Comparison of ENCODE assay signal across 8 cellular contexts in the genomic region with DNA sequence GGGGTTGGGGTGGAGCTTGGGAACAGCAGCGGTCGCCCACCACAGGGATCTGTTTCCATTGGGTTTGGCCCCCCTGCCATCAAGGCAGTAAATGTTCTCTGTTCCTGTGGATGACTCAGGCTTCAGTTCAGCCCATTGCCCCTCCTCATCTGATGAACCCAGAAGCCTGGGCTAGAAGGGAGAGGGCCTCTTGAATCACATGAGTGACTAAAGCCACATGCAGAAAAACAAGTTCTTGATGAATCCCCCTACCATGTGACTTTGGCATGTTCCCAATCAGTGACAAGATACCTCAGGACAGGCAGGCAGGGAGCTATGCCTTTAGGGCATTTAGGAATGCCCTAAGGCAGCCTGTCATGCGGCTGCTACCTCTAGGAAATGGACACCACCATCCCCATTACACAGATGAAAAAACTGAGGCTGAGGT. TPM values are rescaled to one million over a fixed set of nuclear protein-coding genes. Genes with fewer than 3 reads are reported as not detected.
DNase-seq lines count a peak whose midpoint lies in the region; ATAC-seq and TF ChIP-seq lines count a peak whose summit lies in the region.

No MANE protein-coding gene starts in this region.

- peaks cover 9% of the 10 kb centered on the region; the same call in 1 of the 2 replicates for H3F3A ChIP-seq in PC-9 (ENCODE audit: insufficient read depth, low read depth)

- peak overlapping the region in 8 of 11 experiments; percentile 87 to 99 (median 94); a peak in 16 of 22 replicates for H3K4me2 ChIP-seq in BLaER1 treated with 17β-estradiol and CSF1 and Interleukin-3, amounts not matched to agents 10 nM and 100 nM
- 0 out of 2 replicates have a peak overlapping the region, but pooled peaks have one; percentile 12 for H3K4me2 ChIP-seq in PC-9
- H3K4me2 ChIP-seq in osteoblast (ENCODE audit: insufficient read depth, low read length): peak overlapping the region; percentile 90

- H3K27ac ChIP-seq in BLaER1 treated with 17β-estradiol and CSF1 and Interleukin-3, amounts not matched to agents 10 nM and 100 nM: peak overlapping the region in 5 of 11 experiments; percentile 29 to 84 (median 77); a peak in 8 of 22 replicates
- H3K27ac ChIP-seq in PC-9: no peak overlapping the region
- H3K27ac ChIP-seq in esophagus (ENCODE audit: low read depth in 2 of 2, low read length in 1 of 2): peak overlapping the region; percentile 26 to 47
- H3K27ac ChIP-seq in osteoblast (ENCODE audit: low read depth, low read length): peak overlapping the region; percentile 95

- ATAC-seq in HG03095 (IDR thresholded peaks at IDR 0.05; ENCODE audit: unreplicated experiment): no peak

- no peak for TF ChIP-seq CTCF in PC-9 (conservative IDR thresholded peaks at IDR 0.05)
- TF ChIP-seq CTCF in osteoblast (IDR thresholded peaks at IDR 0.05; ENCODE audit: extremely low read depth, low read depth, low read length): no peak

- intact Hi-C loops in PC-9 (cut with micrococcal nuclease; ENCODE audit: unreplicated experiment): loop anchor here (2.0 to 5.0 kb wide), 6 partner anchors 39 to 539 kb away; a partner anchor contains a TSS

- peak overlapping the region in 6 of 11 experiments; percentile 11 to 90 (median 85); a peak in 5 of 22 replicates for H3K9ac ChIP-seq in BLaER1 treated with 17β-estradiol and CSF1 and Interleukin-3, amounts not matched to agents 10 nM and 100 nM

- CTCF ChIA-PET in PC-9 (lab: Charles Lee): interaction anchor here (0.6 to 1.0 kb wide), 3 partner anchors 14 to 119 kb away, joined by 3 to 5 read pairs (median 3); no protein-coding TSS in a partner anchor

- H3K27me3 ChIP-seq in BLaER1 treated with 17β-estradiol and CSF1 and Interleukin-3, amounts not matched to agents 10 nM and 100 nM: no peaks in the 10 kb centered on the region
- H3K27me3 ChIP-seq in PC-9 (ENCODE audit: insufficient read depth, low read depth): no peaks in the 10 kb centered on the region
- no peaks in the 10 kb centered on the region for H3K27me3 ChIP-seq in esophagus (ENCODE audit: control insufficient read depth in 1 of 2, insufficient read depth in 2 of 2, low read length in 2 of 2)
- H3K27me3 ChIP-seq in osteoblast (ENCODE audit: insufficient read depth, low read length): no peaks in the 10 kb centered on the region

- no TSS peak for BruUV-seq in PC-9 (replicated peaks; lab: Mats Ljungman, UMichigan)

- 63 to 79% methylated on average over 3 of the region's 3 CpGs for WGBS in esophagus, 2 donors

- peak in 1 of 2 experiments; percentile 69 for DNase-seq in PC-9
- peak; percentile 90 for DNase-seq in osteoblast (ENCODE audit: insufficient read length, low spot score, missing footprints)
- DNase-seq in DMS153 treated with DMSO at 0.1 percent for 48 hours (lab: John Stamatoyannopoulos, UW; ENCODE audit: unreplicated experiment): no peak
- no peak for DNase-seq in HUDEP-2 (lab: John Stamatoyannopoulos, UW; ENCODE audit: unreplicated experiment in 76 of 76)
- no peak for DNase-seq in stimulated activated CD4-positive, alpha-beta T cell treated with anti-CD3 and anti-CD28 coated beads, Interleukin-12 subunit alpha, Interleukin-12 subunit beta, amount 100 ng/mL, for 4 hours

- H3K4me3 ChIP-seq in BLaER1 treated with 17β-estradiol and CSF1 and Interleukin-3, amounts not matched to agents 10 nM and 100 nM: peak overlapping the region in 4 of 10 experiments; percentile 87 to 92 (median 88); a peak in 6 of 20 replicates
- H3K4me3 ChIP-seq in PC-9 (no peak overlapping the region), esophagus (ENCODE audit: low read depth in 1 of 2, low read length in 2 of 2) (no peak overlapping the region), osteoblast (ENCODE audit: insufficient read depth, low read length) (peak overlapping the region; percentile 97)

- H3K36me3 ChIP-seq in BLaER1 treated with 17β-estradiol and CSF1 and Interleukin-3, amounts not matched to agents 10 nM and 100 nM: peaks cover 0 to 28% (median 0%) of the 10 kb centered on the region in 11 experiments; a peak in 7 of 22 replicates
- no peaks in the 10 kb centered on the region for H3K36me3 ChIP-seq in PC-9 (ENCODE audit: low read depth)
- no peaks in the 10 kb centered on the region for H3K36me3 ChIP-seq in esophagus (ENCODE audit: control insufficient read depth in 2 of 2, insufficient read depth in 2 of 2, low read length in 1 of 2)
- H3K36me3 ChIP-seq in osteoblast (ENCODE audit: insufficient read depth, low read length): no peaks in the 10 kb centered on the region

- H3K9me2 ChIP-seq in PC-9 (ENCODE audit: insufficient read depth): no peaks in the 10 kb centered on the region

- H3K9me3 ChIP-seq in BLaER1 treated with 17β-estradiol and CSF1 and Interleukin-3, amounts not matched to agents 10 nM and 100 nM (replicated peaks in 1 of 11): no peaks in the 10 kb centered on the region
- H3K9me3 ChIP-seq in PC-9 (ENCODE audit: insufficient read depth, low read depth) (no peaks in the 10 kb centered on the region), esophagus (ENCODE audit: control insufficient read depth in 2 of 2, insufficient read depth in 1 of 2, low read depth in 1 of 2, low read length in 1 of 2) (no peaks in the 10 kb centered on the region), osteoblast (ENCODE audit: low read depth, low read length) (no peaks in the 10 kb centered on the region)

- H3K79me2 ChIP-seq in PC-9 (ENCODE audit: low read depth) (no peaks in the 10 kb centered on the region), osteoblast (ENCODE audit: insufficient read depth, low read length) (peaks cover 62% of the 10 kb centered on the region)

- H4K20me1 ChIP-seq in BLaER1 treated with 17β-estradiol and CSF1 and Interleukin-3, amounts not matched to agents 10 nM and 100 nM: peaks cover 0 to 54% (median 35%) of the 10 kb centered on the region in 11 experiments; a peak in 19 of 22 replicates
- H4K20me1 ChIP-seq in PC-9 (ENCODE audit: insufficient read depth) (0 out of 2 replicates have a peak, but pooled peaks cover 4% of the 10 kb centered on the region), osteoblast (ENCODE audit: insufficient read depth, low read length) (peaks cover 53% of the 10 kb centered on the region)

- POLR2A ChIA-PET in PC-9 (lab: Charles Lee; ENCODE audit: unreplicated experiment): interaction anchor here (0.6 to 1.0 kb wide), 2 partner anchors 148 to 217 kb away, joined by 3 read pairs; no protein-coding TSS in a partner anchor

- peaks cover 18 to 85% (median 65%) of the 10 kb centered on the region in 10 experiments for H3K4me1 ChIP-seq in BLaER1 treated with 17β-estradiol and CSF1 and Interleukin-3, amounts not matched to agents 10 nM and 100 nM
- peaks cover 18% of the 10 kb centered on the region for H3K4me1 ChIP-seq in PC-9 (replicated peaks; ENCODE audit: insufficient read depth)
- H3K4me1 ChIP-seq in esophagus (ENCODE audit: control insufficient read depth in 2 of 2, insufficient read depth in 2 of 2, low read length in 1 of 2): peaks cover 2 to 8% of the 10 kb centered on the region in 2 donors
- H3K4me1 ChIP-seq in osteoblast (ENCODE audit: insufficient read depth, low read length): peaks cover 42% of the 10 kb centered on the region

- H2AFZ ChIP-seq in PC-9 (no peak overlapping the region), osteoblast (ENCODE audit: low read length) (no peak overlapping the region)

RNA-seq across cellular contexts. Expression of a gene that starts 2.5 kb away (rescaled TPM):
- total RNA-seq in PC-9 (2021): 26.1 and 29.3 TPM in 2 replicates
- polyA plus RNA-seq in esophagus: 1 to 10 TPM; 3.0 to 4.5 TPM
- total RNA-seq in osteoblast: 58.3 and 59.2 TPM in 2 replicates

Comparison
In these comparisons a context has a peak if more than half of its experiments do, and no peak if none do; other contexts are left out.
1. H3K4me2 ChIP-seq: peak in every context shown above with its lines; median percentile 94 in BLaER1 treated with 17β-estradiol and CSF1 and Interleukin-3, amounts not matched to agents 10 nM and 100 nM; 90 in osteoblast; 12 in PC-9.